ENCODE assay signal across 15 cellular contexts in the genomic region with DNA sequence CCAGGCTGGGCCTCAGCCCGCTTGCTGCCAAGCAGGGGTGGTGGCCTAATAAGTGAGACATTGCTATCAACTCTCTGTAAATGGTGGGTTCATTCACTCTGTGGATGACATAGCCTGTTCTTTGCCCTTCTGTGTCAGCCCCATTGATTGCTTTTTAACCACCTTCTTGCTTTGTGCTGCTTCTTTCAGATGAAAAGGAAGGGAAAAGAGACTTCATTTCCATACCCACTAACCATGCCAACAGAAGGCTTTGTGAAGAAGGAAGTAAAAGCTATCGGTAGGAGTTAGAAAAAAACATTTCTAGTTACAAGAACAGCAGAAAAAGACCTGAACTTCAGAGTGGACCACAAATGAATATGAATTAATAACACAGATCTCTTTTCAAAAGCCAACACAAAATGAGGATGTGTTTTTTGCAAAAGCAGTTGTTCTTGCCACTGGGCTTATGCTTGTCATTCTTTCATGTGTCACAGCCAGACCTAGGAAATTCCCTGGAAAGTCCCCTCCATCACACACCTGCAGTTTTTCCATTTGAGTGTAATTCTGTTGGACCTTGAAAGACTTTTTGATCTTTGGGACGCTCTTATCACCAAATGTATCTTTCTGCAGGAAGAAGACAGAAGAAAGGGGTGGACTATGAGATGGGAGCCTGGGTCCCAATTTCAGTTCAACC.
A peak's percentile ranks its signal among the peaks of the same experiment; 100 is the strongest.
DNase-seq lines count a peak whose midpoint lies in the region; ATAC-seq and TF ChIP-seq lines count a peak whose summit lies in the region.
"Had no signal": no experiment of that assay in that cellular context is flagged by ENCODE, and none has a peak within 500 bp of the region (broad histone marks: within the 10 kb centered on the region; RNA-seq: fewer than 3 reads in every experiment).

No MANE protein-coding gene starts in this region.

- no peaks in the 10 kb centered on the region for H3K9me3 Mint-ChIP-seq in activated CD4-positive, alpha-beta T cell treated with anti-CD3 and anti-CD28 coated beads, Interleukin-2, amount 10 ng/mL, durations not matched to agents 24 days and 14 days
- H3K9me3 Mint-ChIP-seq in GM23338: no peaks in the 10 kb centered on the region
- no peaks in the 10 kb centered on the region for H3K9me3 Mint-ChIP-seq in neural crest cell

- no peaks in the 10 kb centered on the region for H3F3A ChIP-seq in GM23338 (replicated peaks; ENCODE audit: low read depth)

- H3K36me3 ChIP-seq in GM23338 (ENCODE audit: insufficient read depth): no peaks in the 10 kb centered on the region
- no peaks in the 10 kb centered on the region for H3K36me3 ChIP-seq in left ventricle myocardium inferior
- H3K36me3 ChIP-seq: lower lobe of right lung had no signal

- peaks cover 14% of the 10 kb centered on the region for H3K4me1 Mint-ChIP-seq in activated CD4-positive, alpha-beta T cell treated with anti-CD3 and anti-CD28 coated beads, Interleukin-2, amount 10 ng/mL, durations not matched to agents 24 days and 14 days
- H3K4me1 Mint-ChIP-seq in GM23338 (peaks cover 25% of the 10 kb centered on the region), neural crest cell (peaks cover 55% of the 10 kb centered on the region)

- H3K27me3 Mint-ChIP-seq in activated CD4-positive, alpha-beta T cell treated with anti-CD3 and anti-CD28 coated beads, Interleukin-2, amount 10 ng/mL, durations not matched to agents 24 days and 14 days: no peaks in the 10 kb centered on the region
- peaks cover 2% of the 10 kb centered on the region for H3K27me3 Mint-ChIP-seq in GM23338 (ENCODE audit: insufficient read depth, low read depth, poor library complexity)
- H3K27me3 Mint-ChIP-seq in neural crest cell (ENCODE audit: low read depth): peaks cover 3% of the 10 kb centered on the region

- no peak for DNase-seq in activated CD4-positive, alpha-beta T cell treated with anti-CD3 and anti-CD28 coated beads, Interleukin-2, amount 10 ng/mL, durations not matched to agents 24 days and 14 days
- no peak for DNase-seq in activated CD4-positive, alpha-beta T cell treated with anti-CD3 and anti-CD28 coated beads, Interleukin-2, amount 50 U/mL, for 1 hour
- no peak for DNase-seq in GM23338 (ENCODE audit: low spot score)
- DNase-seq in neural crest cell (ENCODE audit: low read depth, low spot score): no peak
- no peak for DNase-seq in NCI-H128 (lab: John Stamatoyannopoulos, UW; ENCODE audit: unreplicated experiment)
- DNase-seq in left ventricle myocardium inferior: no peak
- DNase-seq: activated CD4-positive, alpha-beta T cell treated with anti-CD3 and anti-CD28 coated beads, Interleukin-2, amount 50 U/mL, for 4 hours; hypothalamus; lower lobe of right lung; small intestine; SW 1271; trophoblast cell had no signal

- ATAC-seq in GM23338: peak; percentile 63
- ATAC-seq in HG03457 (IDR thresholded peaks at IDR 0.05; ENCODE audit: unreplicated experiment): peak; percentile 51
- ATAC-seq in GM21367 (IDR thresholded peaks at IDR 0.05; ENCODE audit: unreplicated experiment): no peak
- ATAC-seq: lower lobe of right lung had no signal

- H3K4me1 ChIP-seq in GM23338 (ENCODE audit: insufficient read depth) (peaks cover 13% of the 10 kb centered on the region), left ventricle myocardium inferior (no peaks in the 10 kb centered on the region)
- H3K4me1 ChIP-seq: lower lobe of right lung had no signal

- H3K27ac Mint-ChIP-seq in activated CD4-positive, alpha-beta T cell treated with anti-CD3 and anti-CD28 coated beads, Interleukin-2, amount 10 ng/mL, durations not matched to agents 24 days and 14 days: peak overlapping the region; percentile 59
- H3K27ac Mint-ChIP-seq in GM23338 (no peak overlapping the region; the same call in 1 of the 2 replicates), neural crest cell (ENCODE audit: unreplicated experiment) (peak overlapping the region; percentile 91)

- TF ChIP-seq CTCF in GM23338 (conservative IDR thresholded peaks at IDR 0.05; ENCODE audit: low read depth in 2 of 2) (no peak), neural crest cell (conservative IDR thresholded peaks at IDR 0.05) (no peak), left ventricle myocardium inferior (IDR thresholded peaks at IDR 0.05; ENCODE audit: borderline replicate concordance) (no peak)

- H3K79me2 ChIP-seq in GM23338 (replicated peaks; ENCODE audit: insufficient read depth): no peaks in the 10 kb centered on the region

- 0 out of 2 replicates have a peak overlapping the region, but pooled peaks have one; percentile 25 for H2AFZ ChIP-seq in GM23338

- H3K4me2 ChIP-seq in GM23338: peak overlapping the region; percentile 65

- no peaks in the 10 kb centered on the region for H3K9me2 ChIP-seq in GM23338 (ENCODE audit: insufficient read depth)

- intact Hi-C loops in activated CD4-positive, alpha-beta T cell treated with anti-CD3 and anti-CD28 coated beads, Interleukin-2, amount 10 ng/mL, durations not matched to agents 24 days and 14 days (cut with micrococcal nuclease): no loop called here
- intact Hi-C loops in left ventricle myocardium inferior (cut with micrococcal nuclease): no loop called here

- H3K27ac ChIP-seq in GM23338 (ENCODE audit: low read depth) (no peak overlapping the region), left ventricle myocardium inferior (replicated peaks) (no peak overlapping the region)
- H3K27ac ChIP-seq: epithelial cell of prostate, lower lobe of right lung had no signal

- no peaks in the 10 kb centered on the region for H3K9me3 ChIP-seq in left ventricle myocardium inferior (replicated peaks)
- H3K9me3 ChIP-seq: lower lobe of right lung had no signal

- H3K4me3 Mint-ChIP-seq in activated CD4-positive, alpha-beta T cell treated with anti-CD3 and anti-CD28 coated beads, Interleukin-2, amount 10 ng/mL, durations not matched to agents 24 days and 14 days: no peak overlapping the region
- H3K4me3 Mint-ChIP-seq in GM23338 (no peak overlapping the region), neural crest cell (no peak overlapping the region)

- H3K4me3 ChIP-seq in GM23338 (no peak overlapping the region), left ventricle myocardium inferior (no peak overlapping the region)
- H3K4me3 ChIP-seq: lower lobe of right lung had no signal

- H3K27me3 ChIP-seq in GM23338 (ENCODE audit: insufficient read depth) (no peaks in the 10 kb centered on the region), left ventricle myocardium inferior (ENCODE audit: low read depth) (peaks cover 5% of the 10 kb centered on the region)

- H3K36me3 Mint-ChIP-seq in activated CD4-positive, alpha-beta T cell treated with anti-CD3 and anti-CD28 coated beads, Interleukin-2, amount 10 ng/mL, durations not matched to agents 24 days and 14 days (ENCODE audit: low read depth): no peaks in the 10 kb centered on the region
- no peaks in the 10 kb centered on the region for H3K36me3 Mint-ChIP-seq in GM23338 (ENCODE audit: low read depth)
- H3K36me3 Mint-ChIP-seq in neural crest cell (ENCODE audit: low read depth): peaks cover 4% of the 10 kb centered on the region

- no peaks in the 10 kb centered on the region for H4K20me1 ChIP-seq in GM23338 (replicated peaks; ENCODE audit: insufficient read depth)
